ENCODE assay signal across 10 cellular contexts in genomic region chrX:78375894-78376293, GRCh38. TPM values are rescaled to one million over a fixed set of nuclear protein-coding genes. Genes with fewer than 3 reads are reported as not detected.
DNase-seq lines count a peak whose midpoint lies in the region; ATAC-seq and TF ChIP-seq lines count a peak whose summit lies in the region.
"Had no signal": no experiment of that assay in that cellular context is flagged by ENCODE, and none has a peak within 500 bp of the region (broad histone marks: within the 10 kb centered on the region; RNA-seq: fewer than 3 reads in every experiment).

No MANE protein-coding gene starts in this region.

- intact Hi-C loops in body of pancreas (cut with DNase I): no loop called here

- H3K27me3 Mint-ChIP-seq in T-helper 1 cell treated with Interleukin-12 subunit alpha and Interleukin-12 subunit beta and Interleukin-4 antibody, amounts not matched to agents 30 μg/mL and 1 μg/mL, for 36 hours (ENCODE audit: low read depth): no peaks in the 10 kb centered on the region

- DNase-seq in middle frontal gyrus (ENCODE audit: extremely low spot score, low spot score) (peak; percentile 8), body of pancreas (no peak), glomerular visceral epithelial cell (ENCODE audit: extremely low spot score) (no peak)
- DNase-seq: amniotic stem cell, NCI-H1092 treated with DMSO at 0.1 percent for 48 hours had no signal

- H3K27ac ChIP-seq in body of pancreas: no peak overlapping the region

- H3K9me3 Mint-ChIP-seq in T-helper 1 cell treated with Interleukin-12 subunit alpha and Interleukin-12 subunit beta and Interleukin-4 antibody, amounts not matched to agents 30 μg/mL and 1 μg/mL, for 36 hours: peaks cover 33% of the 10 kb centered on the region

- ATAC-seq in GM18519 (IDR thresholded peaks at IDR 0.05; ENCODE audit: low FRiP score, unreplicated experiment) (peak; percentile 93), HG03565 (IDR thresholded peaks at IDR 0.05; ENCODE audit: unreplicated experiment) (peak; percentile 65), HG02763 (IDR thresholded peaks at IDR 0.05; ENCODE audit: unreplicated experiment) (no peak), body of pancreas (no peak), GM21529 (IDR thresholded peaks at IDR 0.05; ENCODE audit: unreplicated experiment) (no peak)

- no peak for TF ChIP-seq POLR2A in body of pancreas (IDR thresholded peaks at IDR 0.05)

- no peak overlapping the region for H3K4me3 ChIP-seq in body of pancreas

- H3K4me1 ChIP-seq in body of pancreas: no peaks in the 10 kb centered on the region

- H3K4me3 Mint-ChIP-seq in T-helper 1 cell treated with Interleukin-12 subunit alpha and Interleukin-12 subunit beta and Interleukin-4 antibody, amounts not matched to agents 30 μg/mL and 1 μg/mL, for 36 hours: no peak overlapping the region

- no peaks in the 10 kb centered on the region for H3K36me3 ChIP-seq in body of pancreas (replicated peaks in 1 of 2; ENCODE audit: insufficient read depth in 1 of 2, low read depth in 2 of 2)

- H3K27me3 ChIP-seq in body of pancreas: no peaks in the 10 kb centered on the region

- peak overlapping the region; percentile 45 for H3K27ac Mint-ChIP-seq in T-helper 1 cell treated with Interleukin-12 subunit alpha and Interleukin-12 subunit beta and Interleukin-4 antibody, amounts not matched to agents 30 μg/mL and 1 μg/mL, for 36 hours

- H3K4me1 Mint-ChIP-seq in T-helper 1 cell treated with Interleukin-12 subunit alpha and Interleukin-12 subunit beta and Interleukin-4 antibody, amounts not matched to agents 30 μg/mL and 1 μg/mL, for 36 hours (ENCODE audit: low read depth): peaks cover 30% of the 10 kb centered on the region

- no peak for TF ChIP-seq CTCF in body of pancreas (IDR thresholded peaks at IDR 0.05)

- H3K9me3 ChIP-seq in body of pancreas: no peaks in the 10 kb centered on the region

- peaks cover 22% of the 10 kb centered on the region for H3K36me3 Mint-ChIP-seq in T-helper 1 cell treated with Interleukin-12 subunit alpha and Interleukin-12 subunit beta and Interleukin-4 antibody, amounts not matched to agents 30 μg/mL and 1 μg/mL, for 36 hours (ENCODE audit: low read depth)

RNA-seq across cellular contexts. Expression of gene CYSLTR1, which starts 48.5 kb away (rescaled TPM):
- 1 to 10 TPM in 1 of 2 donors, under 1 TPM in 1; 0.78 to 4.9 TPM for total RNA-seq in body of pancreas

Comparison
In these comparisons a context has a peak if more than half of its experiments do, and no peak if none do; other contexts are left out.
1. ATAC-seq: peak in GM18519 (single experiment) and HG03565 (single experiment); none in HG02763 (single experiment), body of pancreas (single experiment) and GM21529 (single experiment).